In genomic region chr9:120531683-120532300, GRCh38 we compare ENCODE assay signal across 10 cellular contexts. TPM values are rescaled to one million over a fixed set of nuclear protein-coding genes. Genes with fewer than 3 reads are reported as not detected.
DNase-seq lines count a peak whose midpoint lies in the region; ATAC-seq, FAIRE-seq and TF ChIP-seq lines count a peak whose summit lies in the region.
"Had no signal": no experiment of that assay in that cellular context is flagged by ENCODE, and none has a peak within 500 bp of the region (broad histone marks: within the 10 kb centered on the region; RNA-seq: fewer than 3 reads in every experiment).

No MANE protein-coding gene starts in this region.

- H3K27ac ChIP-seq in K562 (ENCODE audit: extremely low read depth, low read depth, low read length) (no peak overlapping the region), liver (ENCODE audit: low read depth in 1 of 2, low read length in 2 of 2) (no peak overlapping the region)

- H3K27me3 Mint-ChIP-seq in activated naive CD8-positive, alpha-beta T cell treated with anti-CD3 and anti-CD28 coated beads, Interleukin-2, amount 10 ng/mL, durations not matched to agents 7 days and 5 days, result no peaks in the 10 kb centered on the region
- H3K27me3 Mint-ChIP-seq in activated naive CD8-positive, alpha-beta T cell treated with anti-CD3 and anti-CD28 coated beads for 36 hours, result no peaks in the 10 kb centered on the region
- no peaks in the 10 kb centered on the region for H3K27me3 Mint-ChIP-seq in natural killer cell treated with Interleukin-12 subunit alpha and Interleukin-12 subunit beta and Interleukin-15 and Interleukin-18, amount 100 ng/mL, for 72 hours

- no peaks in the 10 kb centered on the region for H3K79me2 ChIP-seq in K562 (ENCODE audit: control insufficient read depth, insufficient read depth, low read length)

- no peaks in the 10 kb centered on the region for H3K9me1 ChIP-seq in K562 (ENCODE audit: control insufficient read depth, insufficient read depth, low read length)

- POLR2A ChIA-PET in activated naive CD8-positive, alpha-beta T cell treated with anti-CD3 and anti-CD28 coated beads, Interleukin-2, amount 10 ng/mL, durations not matched to agents 7 days and 5 days (lab: Charles Lee), result no interaction called here
- POLR2A ChIA-PET in K562 (lab: Yijun Ruan, JAX), result interaction anchor here (0.6 to 2.3 kb wide), 4 partner anchors 8 to 311 kb away, joined by 3 to 10 read pairs (median 4); partner anchors contain the start of gene PSMD5

- H3K9ac ChIP-seq in K562 (ENCODE audit: insufficient read depth in 1 of 2, low read depth in 2 of 2, low read length in 2 of 2) (no peak overlapping the region), liver (ENCODE audit: low read depth in 1 of 2, low read length in 2 of 2) (no peak overlapping the region)

- BruUV-seq in K562 (replicated peaks; lab: Mats Ljungman, UMichigan), result no TSS peak

- peak; percentile 40 for FAIRE-seq in K562 (lab: Jason Lieb, UNC)
- FAIRE-seq: GM18507 had no signal

- TF ChIP-seq CTCF in K562 (IDR thresholded peaks at IDR 0.05 in 2 of 3, conservative IDR thresholded peaks at IDR 0.05 in 1 of 3; ENCODE audit: insufficient read depth in 2 of 3, low read depth in 1 of 3, low read length in 3 of 3) (peak; percentile 27 to 46 (median 45); a peak in 4 of 6 replicates), liver (IDR thresholded peaks at IDR 0.05; ENCODE audit: low read depth, low read length, missing input control) (peak; percentile 47)

- in situ Hi-C loops in K562 (cut with MboI), result no loop called here

- no peak overlapping the region for H3K27ac Mint-ChIP-seq in activated naive CD8-positive, alpha-beta T cell treated with anti-CD3 and anti-CD28 coated beads, Interleukin-2, amount 10 ng/mL, durations not matched to agents 7 days and 5 days
- no peak overlapping the region for H3K27ac Mint-ChIP-seq in activated naive CD8-positive, alpha-beta T cell treated with anti-CD3 and anti-CD28 coated beads for 36 hours
- no peak overlapping the region for H3K27ac Mint-ChIP-seq in natural killer cell treated with Interleukin-12 subunit alpha and Interleukin-12 subunit beta and Interleukin-15 and Interleukin-18, amount 100 ng/mL, for 72 hours

- no peak for TF ChIP-seq POLR2A in K562 (conservative IDR thresholded peaks at IDR 0.05)

- no peaks in the 10 kb centered on the region for H3K9me3 Mint-ChIP-seq in activated naive CD8-positive, alpha-beta T cell treated with anti-CD3 and anti-CD28 coated beads, Interleukin-2, amount 10 ng/mL, durations not matched to agents 7 days and 5 days
- no peaks in the 10 kb centered on the region for H3K9me3 Mint-ChIP-seq in activated naive CD8-positive, alpha-beta T cell treated with anti-CD3 and anti-CD28 coated beads for 36 hours
- no peaks in the 10 kb centered on the region for H3K9me3 Mint-ChIP-seq in natural killer cell treated with Interleukin-12 subunit alpha and Interleukin-12 subunit beta and Interleukin-15 and Interleukin-18, amount 100 ng/mL, for 72 hours
- H3K9me3 Mint-ChIP-seq: activated naive CD4-positive, alpha-beta T cell treated with anti-CD3 and anti-CD28 coated beads, Interleukin-2, amount 50 U/mL, for 72 hours had no signal

- WGBS in K562 (ENCODE audit: insufficient coverage, low coverage, missing lambda C conversion rate), result 58% methylated on average over 2 of the region's 2 CpGs
- 39% methylated on average over 2 of the region's 2 CpGs for WGBS in liver

- no peak for DNase-seq in activated naive CD8-positive, alpha-beta T cell treated with anti-CD3 and anti-CD28 coated beads, Interleukin-2, amount 10 ng/mL, durations not matched to agents 7 days and 5 days
- DNase-seq in activated naive CD8-positive, alpha-beta T cell treated with anti-CD3 and anti-CD28 coated beads for 36 hours, result no peak
- peak; percentile 29 for DNase-seq in NCI-H2107 treated with DMSO at 0.1 percent for 48 hours (lab: John Stamatoyannopoulos, UW; ENCODE audit: unreplicated experiment)
- peak in 3 of 4 experiments; percentile 19 to 35 (median 28) for DNase-seq in K562 (ENCODE audit: extremely low read depth in 1 of 4, low spot score in 3 of 4)
- no peak for DNase-seq in NCI-H1048 (lab: John Stamatoyannopoulos, UW)
- no peak for DNase-seq in epidermal melanocyte (ENCODE audit: insufficient read length, low spot score)
- no peak for DNase-seq in natural killer cell treated with Interleukin-12 subunit alpha and Interleukin-12 subunit beta and Interleukin-15 and Interleukin-18, amount 100 ng/mL, for 72 hours (ENCODE audit: low spot score)

- TF ChIP-seq EP300 in K562 (IDR thresholded peaks at IDR 0.05; ENCODE audit: low read length), result no peak

- H3K36me3 ChIP-seq in K562 (ENCODE audit: control insufficient read depth, insufficient read depth, low read length), result peaks cover 87% of the 10 kb centered on the region
- peaks cover 6 to 51% (median 37%) of the 10 kb centered on the region in 4 donors for H3K36me3 ChIP-seq in liver (ENCODE audit: control insufficient read depth in 4 of 4, insufficient read depth in 3 of 4, low read depth in 1 of 4, low read length in 3 of 4)

- H3K4me3 ChIP-seq in K562, result no peak overlapping the region
- H3K4me3 ChIP-seq in liver (ENCODE audit: low read depth in 1 of 3, low read length in 3 of 3), result no peak overlapping the region

- TF ChIP-seq RAD21 in K562 (CRISPR knock-in tag; conservative IDR thresholded peaks at IDR 0.05 in 1 of 2, IDR thresholded peaks at IDR 0.05 in 1 of 2), result peak in 1 of 2 experiments; percentile 36; a peak in 2 of 4 replicates
- TF ChIP-seq RAD21 in liver (IDR thresholded peaks at IDR 0.05), result peak; percentile 82 to 83

- H3K9me3 ChIP-seq in K562 (replicated peaks; ENCODE audit: control insufficient read depth, insufficient read depth, low read depth, low read length) (no peaks in the 10 kb centered on the region), liver (ENCODE audit: control insufficient read depth in 4 of 4, low read length in 3 of 4) (no peaks in the 10 kb centered on the region)

- H3K4me1 ChIP-seq in K562 (replicated peaks in 1 of 2; ENCODE audit: control insufficient read depth in 2 of 2, insufficient read depth in 2 of 2, low read length in 2 of 2) (peaks cover 0 to 3% of the 10 kb centered on the region in 2 experiments; a peak in 3 of 5 replicates), liver (ENCODE audit: control insufficient read depth in 4 of 4, insufficient read depth in 4 of 4, low read length in 3 of 4) (peaks cover 0 to 3% (median under 1%) of the 10 kb centered on the region in 4 donors)

- H3K4me1 Mint-ChIP-seq in activated naive CD8-positive, alpha-beta T cell treated with anti-CD3 and anti-CD28 coated beads, Interleukin-2, amount 10 ng/mL, durations not matched to agents 7 days and 5 days, result no peaks in the 10 kb centered on the region
- no peaks in the 10 kb centered on the region for H3K4me1 Mint-ChIP-seq in activated naive CD8-positive, alpha-beta T cell treated with anti-CD3 and anti-CD28 coated beads for 36 hours
- peaks cover 0 to 11% of the 10 kb centered on the region in 2 donors for H3K4me1 Mint-ChIP-seq in natural killer cell treated with Interleukin-12 subunit alpha and Interleukin-12 subunit beta and Interleukin-15 and Interleukin-18, amount 100 ng/mL, for 72 hours (ENCODE audit: low read depth in 2 of 2)

- no peak overlapping the region for H3K4me3 Mint-ChIP-seq in activated naive CD8-positive, alpha-beta T cell treated with anti-CD3 and anti-CD28 coated beads, Interleukin-2, amount 10 ng/mL, durations not matched to agents 7 days and 5 days
- no peak overlapping the region for H3K4me3 Mint-ChIP-seq in activated naive CD8-positive, alpha-beta T cell treated with anti-CD3 and anti-CD28 coated beads for 36 hours
- no peak overlapping the region for H3K4me3 Mint-ChIP-seq in natural killer cell treated with Interleukin-12 subunit alpha and Interleukin-12 subunit beta and Interleukin-15 and Interleukin-18, amount 100 ng/mL, for 72 hours

- H3K27me3 ChIP-seq in K562 (ENCODE audit: control insufficient read depth in 2 of 2, insufficient read depth in 2 of 2, low read length in 2 of 2) (no peaks in the 10 kb centered on the region), liver (ENCODE audit: control insufficient read depth in 4 of 4, insufficient read depth in 4 of 4, low read length in 3 of 4) (no peaks in the 10 kb centered on the region)

- CTCF ChIA-PET in K562 (lab: Yijun Ruan, JAX; ENCODE audit: low intra/inter-chr PET ratio), result no interaction called here

- no peaks in the 10 kb centered on the region for H4K20me1 ChIP-seq in K562 (replicated peaks; ENCODE audit: control insufficient read depth, insufficient read depth, low read length)

- no peak overlapping the region for H3K4me2 ChIP-seq in K562 (ENCODE audit: insufficient read depth, low read length)

- peaks cover 54% of the 10 kb centered on the region for H3K36me3 Mint-ChIP-seq in activated naive CD8-positive, alpha-beta T cell treated with anti-CD3 and anti-CD28 coated beads, Interleukin-2, amount 10 ng/mL, durations not matched to agents 7 days and 5 days
- peaks cover 63% of the 10 kb centered on the region for H3K36me3 Mint-ChIP-seq in activated naive CD8-positive, alpha-beta T cell treated with anti-CD3 and anti-CD28 coated beads for 36 hours
- peaks cover 41% of the 10 kb centered on the region for H3K36me3 Mint-ChIP-seq in natural killer cell treated with Interleukin-12 subunit alpha and Interleukin-12 subunit beta and Interleukin-15 and Interleukin-18, amount 100 ng/mL, for 72 hours

- no peak overlapping the region for H2AFZ ChIP-seq in K562 (ENCODE audit: low read depth, low read length)

- ATAC-seq in activated naive CD8-positive, alpha-beta T cell treated with anti-CD3 and anti-CD28 coated beads, Interleukin-2, amount 10 ng/mL, durations not matched to agents 7 days and 5 days (ENCODE audit: low read depth), result peak; percentile 54
- ATAC-seq in K562, result peak; percentile 82
- ATAC-seq in natural killer cell treated with Interleukin-12 subunit alpha and Interleukin-12 subunit beta and Interleukin-15 and Interleukin-18, amount 100 ng/mL, for 72 hours, result no peak

- intact Hi-C loops in K562 (cut with micrococcal nuclease), result no loop called here

RNA-seq across cellular contexts. Expression of gene CDK5RAP2, which starts 48.2 kb away (rescaled TPM):
- total RNA-seq in activated naive CD8-positive, alpha-beta T cell treated with anti-CD3 and anti-CD28 coated beads, Interleukin-2, amount 10 ng/mL, durations not matched to agents 7 days and 5 days, result 100 to 1,000 TPM; 113 TPM
- total RNA-seq in activated naive CD8-positive, alpha-beta T cell treated with anti-CD3 and anti-CD28 coated beads for 36 hours, result 10 to 100 TPM; 51.7 to 55.9 TPM
- total RNA-seq in K562 (2011; cell fraction: chromatin; rRNA removed; ENCODE audit: low replicate concordance), result 137 and 219 TPM in 2 replicates
- 64.2 and 82.4 TPM in 2 replicates for total RNA-seq in K562 (2011; cell fraction: nucleolus; rRNA removed)
- total RNA-seq in K562 (2011; cell fraction: nucleoplasm; rRNA removed), result 131 and 136 TPM in 2 replicates
- total RNA-seq in K562 (2014; rRNA removed), result 39.5 and 43.1 TPM in 2 replicates
- total RNA-seq in K562 (2014; rRNA removed; fragmentation: Illumina TruSeq; extraction: Trizol), result 38.7 and 42.2 TPM in 2 replicates
- 48.5 and 52.3 TPM in 2 replicates for total RNA-seq in K562 (2015; rRNA removed; fragmentation: Illumina TruSeq; extraction: Trizol)
- 59.4 and 68.8 TPM in 2 replicates for total RNA-seq in K562 (2021)
- 33.8 and 40.9 TPM in 2 replicates for polyA plus RNA-seq in K562 (2011; rRNA removed)
- polyA plus RNA-seq in K562 (2011; cell fraction: cytosol; rRNA removed), result 20.8 and 22.2 TPM in 2 replicates
- polyA plus RNA-seq in K562 (2011; cell fraction: nucleus; rRNA removed), result 140 and 141 TPM in 2 replicates
- polyA plus RNA-seq in K562 (2012), result 38.2 and 52.8 TPM in 2 replicates
- 54.6 and 61.3 TPM in 2 replicates for polyA plus RNA-seq in K562 (2014; fragmentation: Illumina TruSeq; extraction: Trizol)
- polyA plus RNA-seq in K562 (2014; fragmentation: Nextera tagmentation; extraction: Ambion mirVana), result 10 to 100 TPM; 19.9 to 28.0 TPM
- 41.7 and 63.4 TPM in 2 replicates for polyA plus RNA-seq in K562 (2014; rRNA removed)
- 74.0 and 76.2 TPM in 2 replicates for polyA minus RNA-seq in K562 (2011; rRNA and poly(A)+ RNA removed)
- polyA minus RNA-seq in K562 (2011; cell fraction: cytosol; rRNA and poly(A)+ RNA removed), result 28.2 and 29.1 TPM in 2 replicates
- 67.2 and 117 TPM in 2 replicates for polyA minus RNA-seq in K562 (2011; cell fraction: nucleus; rRNA and poly(A)+ RNA removed)
- 10 to 100 TPM; 29.3 to 38.9 TPM for total RNA-seq in liver
- 10 to 100 TPM; 11.7 to 14.1 TPM for polyA plus RNA-seq in liver
- 100 to 1,000 TPM in 1 of 2 donors, 10 to 100 TPM in 1; 73.4 to 124 TPM for total RNA-seq in natural killer cell treated with Interleukin-12 subunit alpha and Interleukin-12 subunit beta and Interleukin-15 and Interleukin-18, amount 100 ng/mL, for 72 hours

Comparison
In these comparisons a context has a peak if more than half of its experiments do, and no peak if none do; other contexts are left out.
1. ATAC-seq: peak in activated naive CD8-positive, alpha-beta T cell treated with anti-CD3 and anti-CD28 coated beads, Interleukin-2, amount 10 ng/mL, durations not matched to agents 7 days and 5 days (single experiment) and K562 (single experiment); none in natural killer cell treated with Interleukin-12 subunit alpha and Interleukin-12 subunit beta and Interleukin-15 and Interleukin-18, amount 100 ng/mL, for 72 hours (0 of 2).
2. DNase-seq: peak in NCI-H2107 treated with DMSO at 0.1 percent for 48 hours (single experiment) and K562 (3 of 4); none in activated naive CD8-positive, alpha-beta T cell treated with anti-CD3 and anti-CD28 coated beads, Interleukin-2, amount 10 ng/mL, durations not matched to agents 7 days and 5 days (single experiment), activated naive CD8-positive, alpha-beta T cell treated with anti-CD3 and anti-CD28 coated beads for 36 hours (single experiment), NCI-H1048 (single experiment), epidermal melanocyte (single experiment) and natural killer cell treated with Interleukin-12 subunit alpha and Interleukin-12 subunit beta and Interleukin-15 and Interleukin-18, amount 100 ng/mL, for 72 hours (single experiment).